Comparison of ENCODE assay signal across 18 cellular contexts in the genomic region with DNA sequence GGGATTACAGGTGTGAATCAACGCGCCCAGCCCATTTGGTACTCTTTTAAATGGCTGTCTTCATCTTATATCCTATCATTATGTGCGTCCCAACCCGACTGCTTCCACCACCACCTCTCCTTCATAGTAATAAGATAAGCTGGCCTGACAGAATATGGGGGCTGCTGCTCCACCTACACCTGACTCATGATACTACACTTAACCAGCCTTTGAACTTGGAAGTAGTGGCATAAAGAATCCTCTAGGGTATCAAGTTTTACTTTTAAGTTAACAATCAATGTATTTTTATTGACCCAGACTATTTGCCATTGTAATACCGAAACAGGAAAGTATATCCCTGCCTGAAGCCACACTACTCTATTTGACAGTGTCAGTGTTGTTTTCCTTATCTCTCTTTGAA. TPM values are rescaled to one million over a fixed set of nuclear protein-coding genes. Genes with fewer than 3 reads are reported as not detected.
"Had no signal": no experiment of that assay in that cellular context is flagged by ENCODE, and none has a peak within 500 bp of the region (broad histone marks: within the 10 kb centered on the region; RNA-seq: fewer than 3 reads in every experiment).

No MANE protein-coding gene starts in this region.

- H3K9ac ChIP-seq: neural progenitor cell had no signal

- H3K4me2 ChIP-seq: neural progenitor cell had no signal

- DNase-seq: activated CD4-positive, alpha-beta T cell treated with anti-CD3 and anti-CD28 coated beads, Interleukin-2, amount 10 ng/mL, durations not matched to agents 7 days and 5 days; activated CD4-positive, CD25-positive, alpha-beta regulatory T cell; activated naive CD4-positive, alpha-beta T cell treated with anti-CD3 and anti-CD28 coated beads, Interleukin-2, amount 10 ng/mL, durations not matched to agents 7 days and 5 days; activated T-cell treated with anti-CD3 and anti-CD28 coated beads for 4 hours; body of pancreas; central memory CD4-positive, alpha-beta T cell; colonic mucosa; islet precursor cell; midbrain; upper lobe of right lung had no signal

- H3K9me3 ChIP-seq: body of pancreas, colonic mucosa, esophagus muscularis mucosa, thoracic aorta, upper lobe of right lung had no signal

- H2AFZ ChIP-seq: neural progenitor cell had no signal

- H3K27ac ChIP-seq: body of pancreas, colonic mucosa, esophagus muscularis mucosa, neural progenitor cell, thoracic aorta, upper lobe of right lung had no signal

- H3K27me3 ChIP-seq: body of pancreas, colonic mucosa, esophagus muscularis mucosa, neural progenitor cell, upper lobe of right lung had no signal

- H3K4me3 ChIP-seq: body of pancreas, colonic mucosa, esophagus muscularis mucosa, neural progenitor cell, thoracic aorta, upper lobe of right lung had no signal

- ATAC-seq: body of pancreas, sciatic nerve, upper lobe of right lung had no signal

- H3K4me1 ChIP-seq: colonic mucosa, neural progenitor cell had no signal

RNA-seq across cellular contexts. Expression of a gene that starts 18.8 kb away (rescaled TPM):
- total RNA-seq: activated CD4-positive, alpha-beta T cell treated with anti-CD3 and anti-CD28 coated beads, Interleukin-2, amount 10 ng/mL, durations not matched to agents 7 days and 5 days; body of pancreas; colonic mucosa; esophagus muscularis mucosa; lung microvascular endothelial cell; myocyte; osteocyte; pulmonary artery endothelial cell; sciatic nerve; thoracic aorta; upper lobe of right lung had no signal
